In the genomic region with DNA sequence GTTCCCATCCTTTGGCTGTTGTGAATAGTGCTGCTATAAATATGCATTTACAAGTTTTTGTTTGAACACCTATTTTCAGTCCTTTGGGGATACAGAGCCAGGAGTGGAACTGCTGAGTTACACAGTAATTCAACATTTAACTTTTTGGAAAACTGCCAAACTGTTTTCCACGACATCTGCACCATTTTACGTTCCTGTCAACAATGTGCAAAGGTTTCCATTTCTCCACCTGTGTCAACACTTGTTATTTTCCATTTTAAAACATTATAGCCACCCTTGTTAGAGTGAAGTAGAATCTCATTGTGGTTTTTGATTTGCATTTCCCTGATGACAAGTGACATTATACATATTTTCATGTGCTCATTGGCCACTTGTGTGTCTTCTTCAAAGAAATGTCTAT, we compare ENCODE assay signal across 22 cellular contexts. TPM values are rescaled to one million over a fixed set of nuclear protein-coding genes. Genes with fewer than 3 reads are reported as not detected.
A peak's percentile ranks its signal among the peaks of the same experiment; 100 is the strongest.
DNase-seq lines count a peak whose midpoint lies in the region; ATAC-seq lines count a peak whose summit lies in the region.
"Had no signal": no experiment of that assay in that cellular context is flagged by ENCODE, and none has a peak within 500 bp of the region (broad histone marks: within the 10 kb centered on the region; RNA-seq: fewer than 3 reads in every experiment).

No MANE protein-coding gene starts in this region.

- H3K27me3 Mint-ChIP-seq in activated T-helper 17 cell treated with anti-CD3 and anti-CD28 coated beads, Interleukin-2, amount 50 U/mL, for 72 hours = no peaks in the 10 kb centered on the region
- H3K27me3 Mint-ChIP-seq: activated naive CD8-positive, alpha-beta T cell; CD8-positive, alpha-beta memory T cell; naive B cell; stimulated activated naive CD8-positive, alpha-beta T cell treated with anti-CD3 and anti-CD28 coated beads, Interleukin-15, Interleukin-2, amounts not matched to agents 100 ng/mL and 50 ng/mL, for 24 hours; T-helper 17 cell had no signal

- peak overlapping the region; percentile 1 for H3K27ac Mint-ChIP-seq in activated T-helper 17 cell treated with anti-CD3 and anti-CD28 coated beads, Interleukin-2, amount 50 U/mL, for 72 hours
- H3K27ac Mint-ChIP-seq: activated naive CD8-positive, alpha-beta T cell; HFFc6; stimulated activated naive CD8-positive, alpha-beta T cell treated with anti-CD3 and anti-CD28 coated beads, Interleukin-15, Interleukin-2, amounts not matched to agents 100 ng/mL and 50 ng/mL, for 24 hours had no signal

- ATAC-seq in activated T-helper 17 cell treated with anti-CD3 and anti-CD28 coated beads, Interleukin-2, amount 50 U/mL, for 72 hours (replicated peaks) = no peak
- ATAC-seq in HG03175 (IDR thresholded peaks at IDR 0.05; ENCODE audit: unreplicated experiment) = no peak
- ATAC-seq: left lung, T-helper 17 cell had no signal

- no peak overlapping the region for H3K4me3 Mint-ChIP-seq in activated T-helper 17 cell treated with anti-CD3 and anti-CD28 coated beads, Interleukin-2, amount 50 U/mL, for 72 hours
- H3K4me3 Mint-ChIP-seq: activated naive CD8-positive, alpha-beta T cell; CD8-positive, alpha-beta memory T cell; HFFc6; naive B cell; stimulated activated naive CD8-positive, alpha-beta T cell treated with anti-CD3 and anti-CD28 coated beads, Interleukin-15, Interleukin-2, amounts not matched to agents 100 ng/mL and 50 ng/mL, for 24 hours; T-helper 17 cell had no signal

- peaks cover 4% of the 10 kb centered on the region for H3K9me3 Mint-ChIP-seq in activated T-helper 17 cell treated with anti-CD3 and anti-CD28 coated beads, Interleukin-2, amount 50 U/mL, for 72 hours

- no peaks in the 10 kb centered on the region for H3K4me1 Mint-ChIP-seq in activated T-helper 17 cell treated with anti-CD3 and anti-CD28 coated beads, Interleukin-2, amount 50 U/mL, for 72 hours
- H3K4me1 Mint-ChIP-seq: CD8-positive, alpha-beta memory T cell; naive B cell; T-helper 17 cell had no signal

- DNase-seq in DMS79 treated with DMSO at 0.1 percent for 48 hours (lab: John Stamatoyannopoulos, UW) (peak; percentile 15), DMS79 (lab: John Stamatoyannopoulos, UW) (no peak), NCI-H1436 (lab: John Stamatoyannopoulos, UW) (peak; percentile 60), NCI-H2196 (lab: John Stamatoyannopoulos, UW; ENCODE audit: unreplicated experiment) (peak; percentile 64), NCI-H226 (no peak), pons (ENCODE audit: low spot score) (no peak)
- DNase-seq: 8988T; activated CD4-positive, alpha-beta T cell treated with anti-CD3 and anti-CD28 coated beads for 48 hours; CD8-positive, alpha-beta memory T cell; EL; HFFc6; left lung; MV-4-11; naive B cell; nucleus accumbens; stimulated activated CD4-positive, alpha-beta T cell treated with anti-CD3 and anti-CD28 coated beads, Interleukin-4, amount 100 ng/mL, for 4 hours; T-helper 17 cell; tibial artery had no signal

- H3K36me3 Mint-ChIP-seq in activated T-helper 17 cell treated with anti-CD3 and anti-CD28 coated beads, Interleukin-2, amount 50 U/mL, for 72 hours (ENCODE audit: low read depth) = peaks cover under 1% of the 10 kb centered on the region

RNA-seq across cellular contexts. Expression of a gene that starts 58.0 kb away (rescaled TPM):
- 10 to 100 TPM; 19.1 to 26.9 TPM for total RNA-seq in activated T-helper 17 cell treated with anti-CD3 and anti-CD28 coated beads, Interleukin-2, amount 50 U/mL, for 72 hours

Comparison
In these comparisons a context has a peak if more than half of its experiments do, and no peak if none do; other contexts are left out.
1. DNase-seq: peak in DMS79 treated with DMSO at 0.1 percent for 48 hours (single experiment), NCI-H1436 (single experiment) and NCI-H2196 (single experiment); none in DMS79 (single experiment), NCI-H226 (single experiment) and pons (single experiment).